19 cellular contexts compared by ENCODE assay signal in genomic region chr17:30524847-30525246, GRCh38. TPM values are rescaled to one million over a fixed set of nuclear protein-coding genes. Genes with fewer than 3 reads are reported as not detected.
DNase-seq lines count a peak whose midpoint lies in the region; ATAC-seq and TF ChIP-seq lines count a peak whose summit lies in the region.
"Had no signal": no experiment of that assay in that cellular context is flagged by ENCODE, and none has a peak within 500 bp of the region (broad histone marks: within the 10 kb centered on the region; RNA-seq: fewer than 3 reads in every experiment).

No MANE protein-coding gene starts in this region.

- H3K4me2 ChIP-seq in PC-3 (ENCODE audit: low read length): no peak overlapping the region
- H3K4me2 ChIP-seq in trophoblast cell (ENCODE audit: low read length): no peak overlapping the region
- H3K4me2 ChIP-seq: PC-9 had no signal

- H2BK120ac ChIP-seq in trophoblast cell (ENCODE audit: insufficient read depth, low read length, poor library complexity): no peak overlapping the region

- ATAC-seq in PC-3: no peak
- ATAC-seq: HepG2, lower lobe of right lung, natural killer cell had no signal

- DNase-seq in AG20443 (ENCODE audit: low spot score) (peak; percentile 26), PC-3 (no peak), left ventricle myocardium inferior (no peak), trophoblast cell (peak; percentile 26 to 82), HEK293T (ENCODE audit: extremely low spot score) (no peak)
- DNase-seq in effector memory CD4-positive, alpha-beta T cell: no peak
- no peak for DNase-seq in stimulated activated CD4-positive, alpha-beta T cell treated with anti-CD3 and anti-CD28 coated beads, Interleukin-12 subunit alpha, Interleukin-12 subunit beta, amount 100 ng/mL, for 4 hours
- DNase-seq: activated CD4-positive, alpha-beta T cell treated with anti-CD3 and anti-CD28 coated beads, Interleukin-2, amount 10 ng/mL, durations not matched to agents 7 days and 5 days; activated naive CD8-positive, alpha-beta T cell treated with anti-CD3 and anti-CD28 coated beads for 36 hours; CD4-positive, alpha-beta T cell; lower lobe of right lung; MV-4-11; natural killer cell; NCI-H524 treated with DMSO at 0.1 percent for 48 hours; PC-9; retina; stimulated activated CD4-positive, alpha-beta T cell treated with anti-CD3 and anti-CD28 coated beads, Interleukin-2, amount 100 ng/mL, for 48 hours; testis had no signal

- no peak overlapping the region for H3K23ac ChIP-seq in trophoblast cell (ENCODE audit: low read length)

- H3K9me2 ChIP-seq in PC-3 (replicated peaks; ENCODE audit: low read length): no peaks in the 10 kb centered on the region

- BruUV-seq in PC-3 (replicated peaks; lab: Mats Ljungman, UMichigan): TSS peak; percentile 4

- H3K27ac ChIP-seq in PC-3 (ENCODE audit: low read length) (no peak overlapping the region), left ventricle myocardium inferior (replicated peaks) (peak overlapping the region; percentile 32), trophoblast cell (ENCODE audit: low read depth, low read length) (no peak overlapping the region)
- no peak overlapping the region for H3K27ac ChIP-seq in effector memory CD4-positive, alpha-beta T cell (ENCODE audit: insufficient read depth, low read length, poor library complexity, severe bottlenecking)
- H3K27ac ChIP-seq: lower lobe of right lung, PC-9, testis had no signal

- no peak overlapping the region for H3K9ac ChIP-seq in PC-3 (ENCODE audit: low read length)
- H3K9ac ChIP-seq in trophoblast cell (ENCODE audit: low read length): no peak overlapping the region

- H4K12ac ChIP-seq in trophoblast cell (ENCODE audit: low read depth, low read length): no peak overlapping the region

- no peaks in the 10 kb centered on the region for H3K79me1 ChIP-seq in trophoblast cell (ENCODE audit: low read length)

- H2AK5ac ChIP-seq in trophoblast cell (ENCODE audit: low read length): no peak overlapping the region

- POLR2A ChIA-PET in PC-3 (lab: Charles Lee; ENCODE audit: unreplicated experiment): no interaction called here
- POLR2A ChIA-PET in HEK293T (lab: Yijun Ruan, JAX): no interaction called here

- no peak overlapping the region for H3K14ac ChIP-seq in trophoblast cell (ENCODE audit: low read length)

- H2AFZ ChIP-seq in PC-3 (ENCODE audit: low read length): no peak overlapping the region
- H2AFZ ChIP-seq in trophoblast cell (ENCODE audit: insufficient read depth, low read length, poor library complexity): no peak overlapping the region
- H2AFZ ChIP-seq: PC-9 had no signal

- H3K79me2 ChIP-seq in PC-3 (ENCODE audit: low read length) (no peaks in the 10 kb centered on the region), trophoblast cell (ENCODE audit: control insufficient read depth, insufficient read depth, low read length, poor library complexity) (no peaks in the 10 kb centered on the region)

- no peak overlapping the region for H2BK5ac ChIP-seq in trophoblast cell (ENCODE audit: low read depth, low read length, poor library complexity)

- TF ChIP-seq CTCF in PC-3 (conservative IDR thresholded peaks at IDR 0.05; ENCODE audit: low read depth, low read length) (no peak), left ventricle myocardium inferior (IDR thresholded peaks at IDR 0.05; ENCODE audit: borderline replicate concordance) (no peak)

- H3K4ac ChIP-seq in trophoblast cell (ENCODE audit: low read depth, low read length): no peak overlapping the region

- H3F3A ChIP-seq in PC-3 (ENCODE audit: low read length, unreplicated experiment): no peaks in the 10 kb centered on the region

- no CpG with 5 or more reads among the region's 3 CpGs for WGBS in trophoblast cell (ENCODE audit: extremely low coverage, insufficient coverage, insufficient read length)

- H3K36me3 ChIP-seq in PC-3 (ENCODE audit: low read depth, low read length): peaks cover 10% of the 10 kb centered on the region; the same call in 1 of the 2 replicates
- H3K36me3 ChIP-seq in left ventricle myocardium inferior: peaks cover 36% of the 10 kb centered on the region
- H3K36me3 ChIP-seq in trophoblast cell (ENCODE audit: control insufficient read depth in 1 of 2, insufficient read depth in 2 of 2, low read length in 2 of 2): peaks cover 18% of the 10 kb centered on the region in 2 experiments
- H3K36me3 ChIP-seq in effector memory CD4-positive, alpha-beta T cell (ENCODE audit: control insufficient read depth, insufficient read depth, low read length): peaks cover 18% of the 10 kb centered on the region

- H2BK12ac ChIP-seq in trophoblast cell (ENCODE audit: low read length): no peak overlapping the region

- H3K4me3 ChIP-seq in PC-3 (ENCODE audit: low read length) (no peak overlapping the region), left ventricle myocardium inferior (no peak overlapping the region), trophoblast cell (ENCODE audit: low read depth, low read length) (no peak overlapping the region)
- H3K4me3 ChIP-seq in effector memory CD4-positive, alpha-beta T cell (ENCODE audit: insufficient read depth, low read depth, low read length, poor library complexity, severe bottlenecking): no peak overlapping the region
- H3K4me3 ChIP-seq: lower lobe of right lung, PC-9, testis had no signal

- CTCF ChIA-PET in PC-3 (lab: Charles Lee) (no interaction called here), HEK293T (lab: Yijun Ruan, JAX) (no interaction called here)

- H3K18ac ChIP-seq in trophoblast cell (ENCODE audit: low read length): no peak overlapping the region

- H3K4me1 ChIP-seq in PC-3 (ENCODE audit: insufficient read depth, low read length) (no peaks in the 10 kb centered on the region), left ventricle myocardium inferior (peaks cover 45% of the 10 kb centered on the region), trophoblast cell (ENCODE audit: control insufficient read depth in 1 of 2, insufficient read depth in 2 of 2, low read length in 2 of 2) (no peaks in the 10 kb centered on the region)
- no peaks in the 10 kb centered on the region for H3K4me1 ChIP-seq in effector memory CD4-positive, alpha-beta T cell (ENCODE audit: control insufficient read depth, insufficient read depth, low read length, poor library complexity, severe bottlenecking)
- H3K4me1 ChIP-seq: lower lobe of right lung, testis had no signal

- H4K20me1 ChIP-seq in PC-3 (ENCODE audit: low read length): no peaks in the 10 kb centered on the region

- H4K91ac ChIP-seq in trophoblast cell (ENCODE audit: low read depth, low read length): no peak overlapping the region

- no peaks in the 10 kb centered on the region for H3K9me3 ChIP-seq in PC-3 (ENCODE audit: low read length)
- no peaks in the 10 kb centered on the region for H3K9me3 ChIP-seq in left ventricle myocardium inferior (replicated peaks)
- H3K9me3 ChIP-seq in trophoblast cell (ENCODE audit: insufficient read depth, low read depth, low read length): peaks cover 8% of the 10 kb centered on the region
- H3K9me3 ChIP-seq in effector memory CD4-positive, alpha-beta T cell (ENCODE audit: control insufficient read depth, low read length): no peaks in the 10 kb centered on the region
- H3K9me3 ChIP-seq: lower lobe of right lung, testis had no signal

- H4K8ac ChIP-seq in trophoblast cell (ENCODE audit: low read depth, low read length): no peak overlapping the region

- H3K27me3 ChIP-seq in PC-3 (ENCODE audit: low read length) (no peaks in the 10 kb centered on the region), left ventricle myocardium inferior (ENCODE audit: low read depth) (no peaks in the 10 kb centered on the region), trophoblast cell (ENCODE audit: insufficient read depth, low read length) (no peaks in the 10 kb centered on the region)
- H3K27me3 ChIP-seq in effector memory CD4-positive, alpha-beta T cell (replicated peaks; ENCODE audit: control insufficient read depth, insufficient read depth, low read length, poor library complexity, severe bottlenecking): no peaks in the 10 kb centered on the region
- H3K27me3 ChIP-seq: testis had no signal

- intact Hi-C loops in PC-3 (cut with micrococcal nuclease) (no loop called here), left ventricle myocardium inferior (cut with micrococcal nuclease) (no loop called here)

TF ChIP-seq in HEK293T, 16 proteins besides CTCF, POLR2A, EP300 and RAD21:
- no peak for TF ChIP-seq CTBP1 (IDR thresholded peaks at IDR 0.05; ENCODE audit: borderline replicate concordance)
- no peak for TF ChIP-seq LEF1 (IDR thresholded peaks at IDR 0.05; ENCODE audit: borderline replicate concordance)
- no peak for TF ChIP-seq SP1 (IDR thresholded peaks at IDR 0.05)
- TF ChIP-seq ELF4 (IDR thresholded peaks at IDR 0.05): no peak
- no peak for TF ChIP-seq PKNOX1 (IDR thresholded peaks at IDR 0.05)
- TF ChIP-seq ZNF384 (IDR thresholded peaks at IDR 0.05): no peak
- no peak for TF ChIP-seq TARDBP (IDR thresholded peaks at IDR 0.05)
- TF ChIP-seq FOXM1 (IDR thresholded peaks at IDR 0.05; ENCODE audit: borderline replicate concordance): no peak
- TF ChIP-seq ARNT (IDR thresholded peaks at IDR 0.05): no peak
- TF ChIP-seq NFRKB (IDR thresholded peaks at IDR 0.05): no peak
- TF ChIP-seq BHLHE40 (IDR thresholded peaks at IDR 0.05; ENCODE audit: borderline replicate concordance): no peak
- no peak for TF ChIP-seq HDGF (IDR thresholded peaks at IDR 0.05; ENCODE audit: borderline replicate concordance)
- TF ChIP-seq SUZ12 (IDR thresholded peaks at IDR 0.05): no peak
- TF ChIP-seq L3MBTL2 (conservative IDR thresholded peaks at IDR 0.05): no peak
- no peak for TF ChIP-seq FOXA1 (IDR thresholded peaks at IDR 0.05)

RNA-seq across cellular contexts. Expression of gene GOSR1, which starts 47.6 kb away (rescaled TPM):
- total RNA-seq in PC-3 (2014; rRNA removed) (14.2 and 22.2 TPM in 2 replicates), left ventricle myocardium inferior (28.2 TPM)
- 28.4 and 30.1 TPM in 2 replicates for polyA plus RNA-seq in trophoblast cell (2013)

Comparison
In these comparisons a context has a peak if more than half of its experiments do, and no peak if none do; other contexts are left out.
1. DNase-seq: peak in AG20443 (single experiment) and trophoblast cell (2 of 2); none in PC-3 (single experiment), left ventricle myocardium inferior (single experiment), HEK293T (single experiment), effector memory CD4-positive, alpha-beta T cell (0 of 3) and stimulated activated CD4-positive, alpha-beta T cell treated with anti-CD3 and anti-CD28 coated beads, Interleukin-12 subunit alpha, Interleukin-12 subunit beta, amount 100 ng/mL, for 4 hours (single experiment).